In the genomic region with DNA sequence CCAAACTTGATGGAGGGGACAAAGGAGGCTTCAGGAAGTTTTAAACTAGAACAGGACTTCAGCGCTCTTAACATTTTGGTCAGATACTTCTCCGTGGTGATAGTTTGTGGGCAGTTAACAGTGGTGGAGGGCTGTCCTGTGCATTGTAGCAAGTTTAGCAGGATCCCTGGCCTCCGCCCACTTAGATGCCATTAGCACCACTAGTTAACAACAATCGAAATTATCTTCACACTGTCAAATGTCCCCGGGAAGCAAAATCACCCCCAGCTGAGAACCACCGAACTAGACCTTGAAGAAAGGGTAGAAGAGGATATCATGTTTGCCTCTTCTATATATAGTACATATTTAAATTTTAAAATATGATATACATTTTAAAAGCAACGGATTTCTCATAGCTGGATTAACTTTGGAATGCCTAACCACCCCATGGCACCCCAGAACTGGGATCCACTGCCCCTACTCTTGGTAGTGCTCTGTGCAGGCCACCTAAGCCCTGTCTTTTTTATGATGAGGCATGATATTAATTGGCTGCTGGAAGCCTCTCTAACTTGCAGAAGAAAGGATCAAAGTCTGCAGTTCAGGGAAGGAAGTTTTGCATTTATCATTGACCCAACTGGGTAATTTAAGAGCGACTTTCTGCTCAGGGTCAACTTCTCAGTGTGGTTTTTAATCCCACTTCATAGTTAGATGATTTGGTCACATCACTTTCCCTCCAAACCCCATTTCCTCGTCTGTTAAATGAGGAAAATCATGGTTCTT, we compare ENCODE assay signal across 25 cellular contexts. TPM values are rescaled to one million over a fixed set of nuclear protein-coding genes. Genes with fewer than 3 reads are reported as not detected.
DNase-seq lines count a peak whose midpoint lies in the region; ATAC-seq, FAIRE-seq and TF ChIP-seq lines count a peak whose summit lies in the region.
"Had no signal": no experiment of that assay in that cellular context is flagged by ENCODE, and none has a peak within 500 bp of the region (broad histone marks: within the 10 kb centered on the region; RNA-seq: fewer than 3 reads in every experiment).

No MANE protein-coding gene starts in this region.

- 42 to 61% (median 57%) methylated on average over 9 of the region's 9 CpGs for WGBS in small intestine, 3 donors

- intact Hi-C loops in Calu3 (cut with micrococcal nuclease; ENCODE audit: unreplicated experiment) (loop anchor here (5.0 kb wide), 1 partner anchor 112 kb away; no protein-coding TSS in a partner anchor), left colon (cut with DNase I, micrococcal nuclease) (no loop called here)

- no peak overlapping the region for H3K4me3 ChIP-seq in small intestine (ENCODE audit: low read depth in 1 of 2, low read length in 2 of 2)
- no peak overlapping the region for H3K4me3 ChIP-seq in effector memory CD4-positive, alpha-beta T cell (ENCODE audit: insufficient read depth, low read depth, low read length, poor library complexity, severe bottlenecking)
- H3K4me3 ChIP-seq: lower lobe of right lung, upper lobe of left lung had no signal

- no peaks in the 10 kb centered on the region for H3K27me3 ChIP-seq in small intestine (ENCODE audit: control insufficient read depth in 2 of 2, insufficient read depth in 2 of 2, low read length in 2 of 2)
- no peaks in the 10 kb centered on the region for H3K27me3 ChIP-seq in effector memory CD4-positive, alpha-beta T cell (replicated peaks; ENCODE audit: control insufficient read depth, insufficient read depth, low read length, poor library complexity, severe bottlenecking)
- H3K27me3 ChIP-seq: foreskin keratinocyte, upper lobe of left lung had no signal

- H3K9me3 ChIP-seq in T-helper 17 cell (ENCODE audit: control insufficient read depth, low read length, poor library complexity, severe bottlenecking) (no peaks in the 10 kb centered on the region), small intestine (ENCODE audit: control insufficient read depth, low read depth) (no peaks in the 10 kb centered on the region)
- no peaks in the 10 kb centered on the region for H3K9me3 ChIP-seq in effector memory CD4-positive, alpha-beta T cell (ENCODE audit: control insufficient read depth, low read length)
- H3K9me3 ChIP-seq: lower lobe of right lung, upper lobe of left lung had no signal

- peak overlapping the region; percentile 49 to 67 for H3K27ac ChIP-seq in small intestine (ENCODE audit: low read depth in 1 of 2, low read length in 1 of 2)
- H3K27ac ChIP-seq in effector memory CD4-positive, alpha-beta T cell (ENCODE audit: insufficient read depth, low read length, poor library complexity, severe bottlenecking), result no peak overlapping the region
- H3K27ac ChIP-seq: epithelial cell of prostate, foreskin keratinocyte, lower lobe of right lung, upper lobe of left lung had no signal

- H3K27me3 Mint-ChIP-seq in Calu3 (ENCODE audit: unreplicated experiment), result no peaks in the 10 kb centered on the region
- H3K27me3 Mint-ChIP-seq in T-helper 17 cell, result no peaks in the 10 kb centered on the region
- H3K27me3 Mint-ChIP-seq: naive thymus-derived CD8-positive, alpha-beta T cell; progenitor cell of endocrine pancreas; stimulated activated naive CD8-positive, alpha-beta T cell treated with anti-CD3 and anti-CD28 coated beads, Interleukin-15, amount 100 ng/mL, for 72 hours had no signal

- no peaks in the 10 kb centered on the region for H3K36me3 ChIP-seq in small intestine (ENCODE audit: control insufficient read depth in 2 of 2, insufficient read depth in 2 of 2, low read length in 2 of 2)
- H3K36me3 ChIP-seq in effector memory CD4-positive, alpha-beta T cell (ENCODE audit: control insufficient read depth, insufficient read depth, low read length), result no peaks in the 10 kb centered on the region
- H3K36me3 ChIP-seq: lower lobe of right lung, upper lobe of left lung had no signal

- DNase-seq in Calu3 (no peak), T-helper 17 cell (no peak), left colon (no peak), small intestine (peak; percentile 85), NCI-H2029 (lab: John Stamatoyannopoulos, UW) (no peak)
- no peak for DNase-seq in effector memory CD4-positive, alpha-beta T cell
- DNase-seq: activated CD4-positive, alpha-beta T cell treated with anti-CD3 and anti-CD28 coated beads for 48 hours; activated gamma-delta T cell treated with Interleukin-2 at 50 U/mL for 16 hours; amniotic stem cell; foreskin keratinocyte; hypothalamus; islet precursor cell; lower lobe of right lung; naive thymus-derived CD8-positive, alpha-beta T cell; NCI-H146; NCI-H2171 treated with DMSO at 0.1 percent for 48 hours; NCI-H526 treated with DMSO at 0.1 percent for 48 hours; SIG-M5; stimulated activated CD4-positive, alpha-beta T cell treated with anti-CD3 and anti-CD28 coated beads, Interleukin-2, amount 100 ng/mL, for 24 hours; stimulated activated naive CD8-positive, alpha-beta T cell treated with anti-CD3 and anti-CD28 coated beads, Interleukin-15, amount 100 ng/mL, for 72 hours; upper lobe of left lung had no signal

- no peak for TF ChIP-seq CTCF in Calu3 (IDR thresholded peaks at IDR 0.05; ENCODE audit: unreplicated experiment)

- no peak for FAIRE-seq in small intestine (lab: Jason Lieb, UNC)
- FAIRE-seq: D721Med had no signal

- ATAC-seq in T-helper 17 cell, result no peak
- peak; percentile 72 for ATAC-seq in left colon
- ATAC-seq in HG03139 (IDR thresholded peaks at IDR 0.05; ENCODE audit: unreplicated experiment), result no peak
- ATAC-seq: foreskin keratinocyte, lower lobe of right lung had no signal

- CTCF ChIA-PET in Calu3 (lab: Charles Lee), result interaction anchor here (3.8 kb wide), 1 partner anchor 11 kb away, joined by 21 read pairs; no protein-coding TSS in a partner anchor

- H3K4me1 Mint-ChIP-seq in Calu3 (ENCODE audit: low read depth, unreplicated experiment) (peaks cover 55% of the 10 kb centered on the region), T-helper 17 cell (peaks cover 40% of the 10 kb centered on the region)

- BruUV-seq in Calu3 (replicated peaks; lab: Mats Ljungman, UMichigan), result no TSS peak

- no peaks in the 10 kb centered on the region for H3K9me3 Mint-ChIP-seq in Calu3 (ENCODE audit: low read depth, unreplicated experiment)
- H3K9me3 Mint-ChIP-seq: naive thymus-derived CD8-positive, alpha-beta T cell; stimulated activated naive CD8-positive, alpha-beta T cell treated with anti-CD3 and anti-CD28 coated beads, Interleukin-15, amount 100 ng/mL, for 72 hours had no signal

- H3K4me3 Mint-ChIP-seq in Calu3 (ENCODE audit: low read depth, unreplicated experiment) (no peak overlapping the region), T-helper 17 cell (peak overlapping the region; percentile 5)

- H3K36me3 Mint-ChIP-seq in Calu3 (ENCODE audit: insufficient read depth, unreplicated experiment), result peaks cover 16% of the 10 kb centered on the region
- no peaks in the 10 kb centered on the region for H3K36me3 Mint-ChIP-seq in T-helper 17 cell (ENCODE audit: low read depth)

- H3K4me1 ChIP-seq in small intestine (ENCODE audit: control insufficient read depth in 2 of 2, insufficient read depth in 1 of 2, low read depth in 1 of 2, low read length in 1 of 2), result peaks cover 6 to 25% of the 10 kb centered on the region in 2 donors
- peaks cover 6% of the 10 kb centered on the region for H3K4me1 ChIP-seq in effector memory CD4-positive, alpha-beta T cell (ENCODE audit: control insufficient read depth, insufficient read depth, low read length, poor library complexity, severe bottlenecking)
- H3K4me1 ChIP-seq: foreskin keratinocyte had no signal

- H3K27ac Mint-ChIP-seq in Calu3 (ENCODE audit: unreplicated experiment), result peak overlapping the region; percentile 5
- peak overlapping the region; percentile 82 for H3K27ac Mint-ChIP-seq in T-helper 17 cell
- H3K27ac Mint-ChIP-seq: stimulated activated naive CD8-positive, alpha-beta T cell treated with anti-CD3 and anti-CD28 coated beads, Interleukin-15, amount 100 ng/mL, for 72 hours had no signal

RNA-seq across cellular contexts. Expression of gene E2F3, which starts 13.8 kb away (rescaled TPM):
- total RNA-seq in Calu3 (2022), result 69.1 and 69.8 TPM in 2 replicates
- total RNA-seq in T-helper 17 cell, result 1 to 10 TPM; 6.7 to 8.8 TPM
- 1 to 10 TPM; 9.1 to 9.5 TPM for total RNA-seq in left colon
- polyA plus RNA-seq in small intestine, result 1 to 10 TPM; 1.8 to 6.6 (median 2.2) TPM
